ENCODE assay signal across 26 cellular contexts in the genomic region with DNA sequence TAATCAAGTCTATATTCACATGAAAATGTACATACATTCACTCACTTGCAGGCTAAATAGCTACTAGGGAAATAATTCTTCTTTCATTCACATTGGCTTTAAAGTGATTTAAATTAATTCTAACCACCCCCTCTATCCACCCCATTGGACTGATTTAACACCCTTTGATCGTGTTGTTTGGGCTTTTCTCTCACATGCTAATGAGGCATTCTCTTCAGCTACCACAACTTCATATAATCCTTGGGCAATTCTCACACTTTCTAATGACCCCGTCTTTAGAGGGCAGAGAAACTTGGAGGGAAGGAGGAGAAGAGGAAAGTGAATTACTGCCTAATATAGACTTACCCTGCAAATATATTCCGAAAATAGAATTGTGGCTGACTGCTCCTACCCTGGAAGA. TPM values are rescaled to one million over a fixed set of nuclear protein-coding genes. Genes with fewer than 3 reads are reported as not detected.
"Had no signal": no experiment of that assay in that cellular context is flagged by ENCODE, and none has a peak within 500 bp of the region (broad histone marks: within the 10 kb centered on the region; RNA-seq: fewer than 3 reads in every experiment).

No MANE protein-coding gene starts in this region.

- H3K4me3 Mint-ChIP-seq: activated CD4-positive, alpha-beta T cell treated with anti-CD3 and anti-CD28 coated beads, Interleukin-2, amount 10 ng/mL, durations not matched to agents 24 days and 14 days; activated CD8-positive, alpha-beta memory T cell treated with anti-CD3 and anti-CD28 coated beads, Interleukin-2, amount 10 ng/mL, durations not matched to agents 7 days and 5 days; activated naive CD4-positive, alpha-beta T cell treated with anti-CD3 and anti-CD28 coated beads, Interleukin-2, amount 50 U/mL, for 24 hours; activated T-cell treated with anti-CD3 and anti-CD28 coated beads, Interleukin-2, amount 50 U/mL, for 24 hours; activated T-helper 1 cell treated with anti-CD3 and anti-CD28 coated beads, Interleukin-12 subunit alpha, Interleukin-12 subunit beta, Interleukin-2, Interleukin-4 antibody, amounts not matched to agents 30 ng/mL and 10 ng/mL and 1 ng/mL, durations not matched to agents 14 hours and 24 hours and 36 hours; T-helper 2 cell treated with Interferon-gamma antibody and Interleukin-4, amounts not matched to agents 5 μg/mL and 100 μg/mL, for 36 hours had no signal

- H3K36me3 Mint-ChIP-seq: activated CD8-positive, alpha-beta memory T cell treated with anti-CD3 and anti-CD28 coated beads, Interleukin-2, amount 10 ng/mL, durations not matched to agents 7 days and 5 days; activated naive CD4-positive, alpha-beta T cell treated with anti-CD3 and anti-CD28 coated beads, Interleukin-2, amount 50 U/mL, for 24 hours had no signal

- DNase-seq: activated CD4-positive, alpha-beta T cell treated with anti-CD3 and anti-CD28 coated beads, Interleukin-2, amount 10 ng/mL, durations not matched to agents 24 days and 14 days; activated CD4-positive, alpha-beta T cell treated with anti-CD3 and anti-CD28 coated beads, Interleukin-2, amount 50 U/mL, for 48 hours; activated CD4-positive, CD25-positive, alpha-beta regulatory T cell treated with anti-CD3 and anti-CD28 coated beads, Interleukin-2, amount 50 U/mL, for 72 hours; activated CD8-positive, alpha-beta memory T cell treated with anti-CD3 and anti-CD28 coated beads, Interleukin-2, amount 10 ng/mL, durations not matched to agents 7 days and 5 days; activated effector memory CD4-positive, alpha-beta T cell treated with Interleukin-2 at 50 U/mL for 16 hours; activated naive CD4-positive, alpha-beta T cell; activated T-cell treated with anti-CD3 and anti-CD28 coated beads, Interleukin-2, amount 50 U/mL, for 24 hours; Karpas-422; NCI-H146; NCI-H1930; NCI-H510A; NK-92 treated with Interleukin-12 subunit alpha and Interleukin-12 subunit beta, amount 100 ng/mL, for 24 hours; Peyer's patch; Right ventricle myocardium superior; SW 1271 had no signal

- H3K27me3 Mint-ChIP-seq: activated CD4-positive, alpha-beta T cell treated with anti-CD3 and anti-CD28 coated beads, Interleukin-2, amount 10 ng/mL, durations not matched to agents 24 days and 14 days; activated CD8-positive, alpha-beta memory T cell treated with anti-CD3 and anti-CD28 coated beads, Interleukin-2, amount 10 ng/mL, durations not matched to agents 7 days and 5 days; activated naive CD4-positive, alpha-beta T cell treated with anti-CD3 and anti-CD28 coated beads, Interleukin-2, amount 50 U/mL, for 24 hours; activated T-cell treated with anti-CD3 and anti-CD28 coated beads, Interleukin-2, amount 50 U/mL, for 24 hours had no signal

- H3K4me1 Mint-ChIP-seq: activated CD4-positive, alpha-beta T cell treated with anti-CD3 and anti-CD28 coated beads, Interleukin-2, amount 10 ng/mL, durations not matched to agents 24 days and 14 days; activated CD8-positive, alpha-beta memory T cell treated with anti-CD3 and anti-CD28 coated beads, Interleukin-2, amount 10 ng/mL, durations not matched to agents 7 days and 5 days; activated naive CD4-positive, alpha-beta T cell treated with anti-CD3 and anti-CD28 coated beads, Interleukin-2, amount 50 U/mL, for 24 hours had no signal

- H3K4me3 ChIP-seq: ascending aorta, body of pancreas, K562, Peyer's patch, SJSA1 had no signal

- H3K27ac Mint-ChIP-seq: activated CD4-positive, alpha-beta T cell treated with anti-CD3 and anti-CD28 coated beads, Interleukin-2, amount 10 ng/mL, durations not matched to agents 24 days and 14 days; activated CD8-positive, alpha-beta memory T cell treated with anti-CD3 and anti-CD28 coated beads, Interleukin-2, amount 10 ng/mL, durations not matched to agents 7 days and 5 days; activated naive CD4-positive, alpha-beta T cell treated with anti-CD3 and anti-CD28 coated beads, Interleukin-2, amount 50 U/mL, for 24 hours; activated T-cell treated with anti-CD3 and anti-CD28 coated beads, Interleukin-2, amount 50 U/mL, for 24 hours; activated T-helper 1 cell treated with anti-CD3 and anti-CD28 coated beads, Interleukin-12 subunit alpha, Interleukin-12 subunit beta, Interleukin-2, Interleukin-4 antibody, amounts not matched to agents 30 ng/mL and 10 ng/mL and 1 ng/mL, durations not matched to agents 14 hours and 24 hours and 36 hours; T-helper 2 cell treated with Interferon-gamma antibody and Interleukin-4, amounts not matched to agents 5 μg/mL and 100 μg/mL, for 36 hours had no signal

- H3K27me3 ChIP-seq: ascending aorta, body of pancreas, Peyer's patch, SJSA1 had no signal

- H3K9me3 Mint-ChIP-seq: activated CD4-positive, alpha-beta T cell treated with anti-CD3 and anti-CD28 coated beads, Interleukin-2, amount 10 ng/mL, durations not matched to agents 24 days and 14 days; activated naive CD4-positive, alpha-beta T cell treated with anti-CD3 and anti-CD28 coated beads, Interleukin-2, amount 50 U/mL, for 24 hours; activated T-cell treated with anti-CD3 and anti-CD28 coated beads, Interleukin-2, amount 50 U/mL, for 24 hours; activated T-helper 1 cell treated with anti-CD3 and anti-CD28 coated beads, Interleukin-12 subunit alpha, Interleukin-12 subunit beta, Interleukin-2, Interleukin-4 antibody, amounts not matched to agents 30 ng/mL and 10 ng/mL and 1 ng/mL, durations not matched to agents 14 hours and 24 hours and 36 hours; T-helper 2 cell treated with Interferon-gamma antibody and Interleukin-4, amounts not matched to agents 5 μg/mL and 100 μg/mL, for 36 hours had no signal

- H3K9me3 ChIP-seq: ascending aorta, body of pancreas, Peyer's patch, SJSA1 had no signal

- H3K36me3 ChIP-seq: ascending aorta, Peyer's patch, SJSA1 had no signal

- H3K27ac ChIP-seq: ascending aorta, body of pancreas, Peyer's patch, RWPE1, SJSA1 had no signal

- ATAC-seq: activated CD8-positive, alpha-beta memory T cell treated with anti-CD3 and anti-CD28 coated beads, Interleukin-2, amount 10 ng/mL, durations not matched to agents 7 days and 5 days; body of pancreas; K562; SK-N-SH treated with all-trans-retinoic acid at 6 μM for 48 hours had no signal

- H3K4me1 ChIP-seq: ascending aorta, body of pancreas, Peyer's patch, SJSA1 had no signal

RNA-seq across cellular contexts. Expression of gene GRM3, which starts 24.6 kb away (rescaled TPM):
- total RNA-seq: activated CD4-positive, alpha-beta T cell treated with anti-CD3 and anti-CD28 coated beads, Interleukin-2, amount 10 ng/mL, durations not matched to agents 24 days and 14 days; activated CD8-positive, alpha-beta memory T cell treated with anti-CD3 and anti-CD28 coated beads, Interleukin-2, amount 10 ng/mL, durations not matched to agents 7 days and 5 days; activated T-helper 1 cell treated with anti-CD3 and anti-CD28 coated beads, Interleukin-12 subunit alpha, Interleukin-12 subunit beta, Interleukin-2, Interleukin-4 antibody, amounts not matched to agents 30 ng/mL and 10 ng/mL and 1 ng/mL, durations not matched to agents 14 hours and 24 hours and 36 hours; ascending aorta; body of pancreas; bronchial epithelial cell; K562; Peyer's patch; Right ventricle myocardium superior; SJSA1; T-helper 1 cell treated with Interleukin-12 subunit alpha and Interleukin-12 subunit beta and Interleukin-4 antibody, amounts not matched to agents 30 ng/mL and 1 ng/mL, for 36 hours had no signal
